In genomic region chr6:7260291-7261029, GRCh38 we compare ENCODE assay signal across 8 cellular contexts. TPM values are rescaled to one million over a fixed set of nuclear protein-coding genes. Genes with fewer than 3 reads are reported as not detected.
DNase-seq lines count a peak whose midpoint lies in the region; ATAC-seq and TF ChIP-seq lines count a peak whose summit lies in the region.

No MANE protein-coding gene starts in this region.

- H3K14ac ChIP-seq in IMR-90 (replicated peaks; ENCODE audit: low read depth, low read length) = peak overlapping the region; percentile 45

- intact Hi-C loops in CD14-positive monocyte (cut with micrococcal nuclease) = loop anchor here in 1 of 2 donors (10.0 kb wide), 1 partner anchor 124 kb away; the partner anchor contains the start of genes CAGE1 and RIOK1
- intact Hi-C loops in IMR-90 (cut with micrococcal nuclease) = loop anchor here (5.0 kb wide), 1 partner anchor 583 kb away; no protein-coding TSS in a partner anchor
- intact Hi-C loops in naive thymus-derived CD4-positive, alpha-beta T cell (cut with micrococcal nuclease) = no loop called here

- no peaks in the 10 kb centered on the region for H3K79me1 ChIP-seq in IMR-90 (ENCODE audit: low read depth in 1 of 2, low read length in 2 of 2)

- peak overlapping the region; percentile 78 for H4K5ac ChIP-seq in IMR-90 (ENCODE audit: low read depth, low read length)

- peaks cover 0 to 8% (median 0%) of the 10 kb centered on the region in 3 donors for H3K27me3 Mint-ChIP-seq in CD14-positive monocyte (ENCODE audit: low read depth in 3 of 3)
- peaks cover 7 to 28% (median 16%) of the 10 kb centered on the region in 5 donors for H3K27me3 Mint-ChIP-seq in naive thymus-derived CD4-positive, alpha-beta T cell

- H3K27me3 ChIP-seq in IMR-90 (ENCODE audit: control insufficient read depth, insufficient read depth, low read length) = no peaks in the 10 kb centered on the region
- H3K27me3 ChIP-seq in effector memory CD4-positive, alpha-beta T cell (replicated peaks; ENCODE audit: control insufficient read depth, insufficient read depth, low read length, poor library complexity, severe bottlenecking) = peaks cover 3% of the 10 kb centered on the region
- H3K27me3 ChIP-seq in naive thymus-derived CD4-positive, alpha-beta T cell (ENCODE audit: control insufficient read depth in 2 of 2, insufficient read depth in 2 of 2, low read length in 2 of 2) = no peaks in the 10 kb centered on the region

- H3K4me1 ChIP-seq in IMR-90 (ENCODE audit: control insufficient read depth, insufficient read depth, low read length) = peaks cover 3% of the 10 kb centered on the region
- H3K4me1 ChIP-seq in effector memory CD4-positive, alpha-beta T cell (ENCODE audit: control insufficient read depth, insufficient read depth, low read length, poor library complexity, severe bottlenecking) = no peaks in the 10 kb centered on the region
- no peaks in the 10 kb centered on the region for H3K4me1 ChIP-seq in naive thymus-derived CD4-positive, alpha-beta T cell (ENCODE audit: control insufficient read depth in 2 of 2, insufficient read depth in 2 of 2, low read length in 2 of 2)

- peak overlapping the region; percentile 69 for H2BK120ac ChIP-seq in IMR-90 (ENCODE audit: low read depth, low read length)

- peak overlapping the region; percentile 87 to 95 for H4K8ac ChIP-seq in IMR-90 (ENCODE audit: low read depth in 2 of 2, low read length in 2 of 2)

- dilution Hi-C loops in IMR-90 (cut with HindIII; ENCODE audit: low sequenced_read_pairs, unreplicated experiment) = no loop called here

- H3K9me3 ChIP-seq in IMR-90 (ENCODE audit: control insufficient read depth, insufficient read depth, low read length) = peaks cover 5% of the 10 kb centered on the region
- H3K9me3 ChIP-seq in effector memory CD4-positive, alpha-beta T cell (ENCODE audit: control insufficient read depth, low read length) = no peaks in the 10 kb centered on the region
- H3K9me3 ChIP-seq in naive thymus-derived CD4-positive, alpha-beta T cell (ENCODE audit: control insufficient read depth in 2 of 3, low read length in 3 of 3) = no peaks in the 10 kb centered on the region

- H3K4me3 Mint-ChIP-seq in CD14-positive monocyte = peak overlapping the region; percentile 89 to 98
- peak overlapping the region; percentile 85 to 97 (median 89) for H3K4me3 Mint-ChIP-seq in naive thymus-derived CD4-positive, alpha-beta T cell

- CTCF ChIA-PET in IMR-90 (lab: Yijun Ruan, JAX) = no interaction called here
- CTCF ChIA-PET in naive thymus-derived CD4-positive, alpha-beta T cell (lab: Charles Lee) = no interaction called here

- in situ Hi-C loops in IMR-90 (cut with MboI; ENCODE audit: low sequenced_read_pairs) = no loop called here

- peak overlapping the region; percentile 36; the same call in 1 of the 2 replicates for H3K56ac ChIP-seq in IMR-90 (ENCODE audit: extremely low read depth, insufficient read depth, low read length)

- H3K4ac ChIP-seq in IMR-90 (ENCODE audit: low read depth, low read length) = peak overlapping the region; percentile 86

- peak overlapping the region; percentile 75 for H3K4me3 ChIP-seq in IMR-90 (ENCODE audit: insufficient read depth, low read depth, low read length)
- H3K4me3 ChIP-seq in effector memory CD4-positive, alpha-beta T cell (ENCODE audit: insufficient read depth, low read depth, low read length, poor library complexity, severe bottlenecking) = peak overlapping the region; percentile 66
- peak overlapping the region; percentile 62 for H3K4me3 ChIP-seq in naive thymus-derived CD4-positive, alpha-beta T cell (ENCODE audit: low read length)

- no TSS peak for BruUV-seq in IMR-90 (replicated peaks; lab: Mats Ljungman, UMichigan)

- peaks cover 6 to 17% of the 10 kb centered on the region in 2 donors for H3K36me3 Mint-ChIP-seq in CD14-positive monocyte
- H3K36me3 Mint-ChIP-seq in naive thymus-derived CD4-positive, alpha-beta T cell = no peaks in the 10 kb centered on the region

- peak overlapping the region; percentile 51 for H3K27ac ChIP-seq in IMR-90 (ENCODE audit: insufficient read depth, low read length)
- no peak overlapping the region for H3K27ac ChIP-seq in effector memory CD4-positive, alpha-beta T cell (ENCODE audit: insufficient read depth, low read length, poor library complexity, severe bottlenecking)
- peak overlapping the region; percentile 11 for H3K27ac ChIP-seq in naive thymus-derived CD4-positive, alpha-beta T cell (ENCODE audit: low read depth, low read length)

- peak overlapping the region; percentile 95 to 99 (median 97) for H3K27ac Mint-ChIP-seq in CD14-positive monocyte
- H3K27ac Mint-ChIP-seq in naive thymus-derived CD4-positive, alpha-beta T cell = peak overlapping the region in 6 of 9 donors; percentile 46 to 80 (median 58)

- POLR2A ChIA-PET in IMR-90 (lab: Charles Lee; ENCODE audit: unreplicated experiment) = no interaction called here
- POLR2A ChIA-PET in naive thymus-derived CD4-positive, alpha-beta T cell (lab: Charles Lee) = no interaction called here

- no peaks in the 10 kb centered on the region for H3K36me3 ChIP-seq in IMR-90 (ENCODE audit: control insufficient read depth, insufficient read depth, low read length)
- no peaks in the 10 kb centered on the region for H3K36me3 ChIP-seq in effector memory CD4-positive, alpha-beta T cell (ENCODE audit: control insufficient read depth, insufficient read depth, low read length)
- H3K36me3 ChIP-seq in naive thymus-derived CD4-positive, alpha-beta T cell (ENCODE audit: control insufficient read depth in 2 of 3, insufficient read depth in 3 of 3, low read length in 3 of 3) = no peaks in the 10 kb centered on the region

- peak overlapping the region; percentile 98 for H2AK9ac ChIP-seq in IMR-90 (replicated peaks; ENCODE audit: low read depth, low read length, poor library complexity)

- TF ChIP-seq CTCF in CD14-positive monocyte (IDR thresholded peaks at IDR 0.05) (no peak), IMR-90 (conservative IDR thresholded peaks at IDR 0.05; ENCODE audit: low read depth, low read length) (no peak)

- peak overlapping the region; percentile 96 for H2AFZ ChIP-seq in IMR-90 (replicated peaks; ENCODE audit: low read length, poor library complexity)

- peaks cover 0 to 12% (median 4%) of the 10 kb centered on the region in 7 donors for H3K9me3 Mint-ChIP-seq in CD14-positive monocyte
- H3K9me3 Mint-ChIP-seq in naive thymus-derived CD4-positive, alpha-beta T cell = peaks cover 0 to 13% (median 2%) of the 10 kb centered on the region in 11 donors

- no peak for TF ChIP-seq RAD21 in IMR-90 (IDR thresholded peaks at IDR 0.05; ENCODE audit: low read length)

- H3K18ac ChIP-seq in IMR-90 (ENCODE audit: low read depth, low read length) = peak overlapping the region; percentile 75

- peaks cover 9% of the 10 kb centered on the region for H3K9me1 ChIP-seq in IMR-90 (ENCODE audit: insufficient read depth, low read length)

- peak overlapping the region; percentile 31 for H2BK5ac ChIP-seq in IMR-90 (ENCODE audit: low read depth, low read length, poor library complexity, severe bottlenecking)

- no peak for TF ChIP-seq POLR2A in IMR-90 (IDR thresholded peaks at IDR 0.05; ENCODE audit: low read depth, low read length)

- H2BK20ac ChIP-seq in IMR-90 (ENCODE audit: low read depth, low read length) = 0 out of 2 replicates have a peak overlapping the region, but pooled peaks have one; percentile 19

- DNase-seq in CD14-positive monocyte (ENCODE audit: low spot score) (no peak), IMR-90 (no peak), NCI-H524 treated with DMSO at 0.1 percent for 48 hours (lab: John Stamatoyannopoulos, UW) (no peak), glomerular visceral epithelial cell (ENCODE audit: extremely low spot score) (no peak), NCI-H510A (lab: John Stamatoyannopoulos, UW) (no peak)
- no peak for DNase-seq in effector memory CD4-positive, alpha-beta T cell
- DNase-seq in naive thymus-derived CD4-positive, alpha-beta T cell = no peak

- H3K23ac ChIP-seq in IMR-90 (ENCODE audit: low read depth, low read length) = peak overlapping the region; percentile 76

- no peaks in the 10 kb centered on the region for H4K20me1 ChIP-seq in IMR-90 (ENCODE audit: insufficient read depth, low read length)

- H3K4me2 ChIP-seq in IMR-90 (ENCODE audit: low read depth, low read length) = peak overlapping the region; percentile 81

- WGBS in IMR-90 (ENCODE audit: extremely low coverage in 2 of 2, insufficient read length in 1 of 2), 2 experiments = 63% methylated on average over 9 of the region's 13 CpGs; no CpG with 5 or more reads in 1 of the 2 experiments

- ATAC-seq in IMR-90 (ENCODE audit: low read depth) (no peak; the same call in 1 of the 2 replicates), HG03280 (IDR thresholded peaks at IDR 0.05; ENCODE audit: unreplicated experiment) (no peak)
- ATAC-seq in naive thymus-derived CD4-positive, alpha-beta T cell = peak; percentile 25

- peak overlapping the region; percentile 59 for H3K9ac ChIP-seq in IMR-90 (ENCODE audit: low read depth, low read length)

- H4K91ac ChIP-seq in IMR-90 (ENCODE audit: insufficient read depth, low read depth, low read length) = peak overlapping the region; percentile 79

- H2BK15ac ChIP-seq in IMR-90 (ENCODE audit: low read depth, low read length) = peak overlapping the region; percentile 42; the same call in 1 of the 3 replicates

- peak overlapping the region; percentile 73; the same call in 1 of the 2 replicates for H2AK5ac ChIP-seq in IMR-90 (ENCODE audit: low read depth, low read length)

- H3K4me1 Mint-ChIP-seq in CD14-positive monocyte = peaks cover 90% of the 10 kb centered on the region
- peaks cover 7 to 26% (median 20%) of the 10 kb centered on the region in 7 donors for H3K4me1 Mint-ChIP-seq in naive thymus-derived CD4-positive, alpha-beta T cell

TF ChIP-seq in IMR-90, 13 proteins besides CTCF, POLR2A, EP300 and RAD21 (continues in another document):
- no peak for TF ChIP-seq CHD1 (IDR thresholded peaks at IDR 0.05; ENCODE audit: low read depth, low read length)
- TF ChIP-seq SMC3 (IDR thresholded peaks at IDR 0.05; ENCODE audit: low read depth, low read length) = no peak
- no peak for TF ChIP-seq USF2 (IDR thresholded peaks at IDR 0.05; ENCODE audit: low read depth, low read length)

RNA-seq across cellular contexts. Expression of gene SSR1, which starts 52.5 kb away (rescaled TPM):
- 100 to 1,000 TPM; 251 to 302 TPM for polyA plus RNA-seq in CD14-positive monocyte
- 120 and 213 TPM in 2 replicates for total RNA-seq in IMR-90 (2012; rRNA removed)
- polyA plus RNA-seq in IMR-90 (2012; rRNA removed) = 110 and 115 TPM in 2 replicates
- 16.4 and 30.1 TPM in 2 replicates for polyA plus RNA-seq in IMR-90 (2012; cell fraction: cytosol; rRNA removed)
- 4.4 and 31.2 TPM in 2 replicates for polyA plus RNA-seq in IMR-90 (2012; cell fraction: nucleus; rRNA removed; ENCODE audit: low replicate concordance)
- total RNA-seq in naive thymus-derived CD4-positive, alpha-beta T cell = 100 to 1,000 TPM in 3 of 5 experiments, 10 to 100 TPM in 2; 75.0 to 178 (median 127) TPM
- 100 to 1,000 TPM; 151 to 204 TPM for polyA plus RNA-seq in naive thymus-derived CD4-positive, alpha-beta T cell
